Comparison of ENCODE assay signal across 11 cellular contexts in the genomic region with DNA sequence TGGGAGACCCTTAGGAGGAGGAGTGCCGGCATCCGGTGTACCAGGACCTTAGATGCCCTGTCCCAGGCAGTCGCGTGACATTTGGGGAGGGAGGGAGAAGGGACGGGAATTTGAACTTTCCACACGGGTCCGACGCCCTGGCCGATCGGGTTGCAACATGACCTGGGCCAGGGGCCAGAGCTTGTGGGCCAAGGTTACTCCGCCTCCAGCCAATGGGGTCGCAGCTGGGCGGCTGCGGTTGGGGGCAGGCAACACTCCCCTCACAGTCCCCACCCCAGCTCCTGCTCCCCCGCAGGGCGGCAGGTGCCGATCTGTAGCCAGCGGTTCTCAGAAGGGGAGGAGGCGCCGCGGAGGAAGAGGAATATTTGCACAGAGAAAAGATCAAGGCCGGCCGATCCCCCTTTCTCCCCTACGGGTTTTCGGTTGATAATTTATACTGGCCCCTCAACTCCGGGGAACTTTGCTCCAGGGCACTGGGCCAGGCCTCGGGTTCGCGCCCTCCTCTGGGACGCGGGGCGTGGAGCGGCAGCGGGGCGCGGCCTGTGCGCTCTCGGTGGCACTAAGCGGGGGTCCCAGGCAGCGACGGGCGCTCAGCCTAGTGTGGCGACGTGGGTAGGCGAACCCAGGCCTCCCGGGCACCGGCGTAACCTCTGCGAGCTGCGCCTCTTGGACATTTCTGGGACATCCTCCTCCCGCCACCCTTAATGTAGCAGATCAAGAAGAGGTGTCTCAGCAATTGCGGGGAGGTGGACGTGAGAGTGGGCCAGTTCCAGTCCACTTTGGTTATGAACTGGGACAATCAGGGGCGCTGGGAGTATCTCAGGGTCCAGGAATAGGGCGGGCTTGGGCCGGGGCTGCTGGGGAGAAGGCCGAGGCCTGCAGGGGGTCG. TPM values are rescaled to one million over a fixed set of nuclear protein-coding genes. Genes with fewer than 3 reads are reported as not detected.
A peak's percentile ranks its signal among the peaks of the same experiment; 100 is the strongest.
DNase-seq lines count a peak whose midpoint lies in the region; ATAC-seq and TF ChIP-seq lines count a peak whose summit lies in the region.
"Had no signal": no experiment of that assay in that cellular context is flagged by ENCODE, and none has a peak within 500 bp of the region (broad histone marks: within the 10 kb centered on the region; RNA-seq: fewer than 3 reads in every experiment).

No MANE protein-coding gene starts in this region.

- peaks cover 40% of the 10 kb centered on the region for H3K27me3 ChIP-seq in ACC112 (ENCODE audit: insufficient read depth, low read length)
- peaks cover 5 to 21% of the 10 kb centered on the region in 2 donors for H3K27me3 ChIP-seq in duodenal mucosa (ENCODE audit: control insufficient read depth in 1 of 2, insufficient read depth in 2 of 2, low read length in 2 of 2)

- H3K4me3 ChIP-seq in ACC112 (ENCODE audit: low read depth, low read length) = peak overlapping the region; percentile 75
- peak overlapping the region; percentile 71 to 76 for H3K4me3 ChIP-seq in duodenal mucosa (ENCODE audit: low read depth in 1 of 2, low read length in 2 of 2)

- peak overlapping the region; percentile 55 for H3K4me3 Mint-ChIP-seq in mesothelial cell of epicardium

- H2AFZ ChIP-seq in ACC112 (ENCODE audit: low read length, unreplicated experiment) = no peak overlapping the region

- H3K4me1 Mint-ChIP-seq in mesothelial cell of epicardium = peaks cover 8% of the 10 kb centered on the region

- H3K9ac ChIP-seq in duodenal mucosa (ENCODE audit: low read depth in 1 of 2, low read length in 2 of 2) = peak overlapping the region; percentile 72 to 77

- ATAC-seq in HG02938 (IDR thresholded peaks at IDR 0.05; ENCODE audit: unreplicated experiment) (no peak), GM19397 (IDR thresholded peaks at IDR 0.05; ENCODE audit: unreplicated experiment) (no peak)

- no peaks in the 10 kb centered on the region for H3K79me2 ChIP-seq in ACC112 (ENCODE audit: control insufficient read depth, insufficient read depth, low read length, unreplicated experiment)

- H3K9me3 Mint-ChIP-seq in mesothelial cell of epicardium = no peaks in the 10 kb centered on the region

- no peaks in the 10 kb centered on the region for H3K36me3 ChIP-seq in ACC112 (ENCODE audit: insufficient read depth, low read length)
- H3K36me3 ChIP-seq in duodenal mucosa (ENCODE audit: control insufficient read depth in 1 of 2, insufficient read depth in 2 of 2, low read length in 2 of 2) = peaks cover 0 to 4% of the 10 kb centered on the region in 2 donors

- H3K27ac Mint-ChIP-seq in mesothelial cell of epicardium = no peak overlapping the region

- peaks cover 16% of the 10 kb centered on the region for H3K4me1 ChIP-seq in ACC112 (ENCODE audit: control insufficient read depth, insufficient read depth, low read length, unreplicated experiment)
- H3K4me1 ChIP-seq in duodenal mucosa (ENCODE audit: control insufficient read depth in 1 of 2, insufficient read depth in 2 of 2, low read length in 2 of 2) = peaks cover 0 to 9% of the 10 kb centered on the region in 2 donors

- H3K27ac ChIP-seq in ACC112 (ENCODE audit: low read depth, low read length) (no peak overlapping the region), duodenal mucosa (ENCODE audit: low read depth, low read length) (no peak overlapping the region)

- peak; percentile 88 for DNase-seq in HuH-7 (ENCODE audit: low spot score)
- DNase-seq in mesothelial cell of epicardium (ENCODE audit: low spot score in 2 of 2, unreplicated experiment in 2 of 2) = no peak
- DNase-seq in NCI-H2227 (lab: John Stamatoyannopoulos, UW; ENCODE audit: unreplicated experiment) = no peak
- DNase-seq in EL = no peak
- DNase-seq: activated CD4-positive, alpha-beta T cell treated with anti-CD3 and anti-CD28 coated beads for 4 hours; kidney glomerular epithelial cell had no signal

- H3K27me3 Mint-ChIP-seq in mesothelial cell of epicardium (ENCODE audit: low read depth) = peaks cover 68% of the 10 kb centered on the region

- H3K36me3 Mint-ChIP-seq in mesothelial cell of epicardium = no peaks in the 10 kb centered on the region

- no peak for TF ChIP-seq CTCF in mesothelial cell of epicardium (IDR thresholded peaks at IDR 0.05; ENCODE audit: unreplicated experiment)

- H3K9me3 ChIP-seq in duodenal mucosa (ENCODE audit: control insufficient read depth in 1 of 2, low read length in 2 of 2) = no peaks in the 10 kb centered on the region

RNA-seq across cellular contexts. Expression of a gene that starts 1.2 kb away (rescaled TPM):
- 1.5 to 2.6 TPM (median 2.0 TPM) in 3 replicates for total RNA-seq in mesothelial cell of epicardium
- total RNA-seq: temporal lobe had no signal

RNA-seq across cellular contexts. Expression of a gene that starts 44.5 kb away (rescaled TPM):
- 15.4 to 16.7 TPM (median 16.1 TPM) in 3 replicates for total RNA-seq in mesothelial cell of epicardium

RNA-seq across cellular contexts. Expression of a gene that starts 44.8 kb away (rescaled TPM):
- total RNA-seq in mesothelial cell of epicardium = 51.5 to 52.2 TPM (median 51.6 TPM) in 3 replicates
